ENCODE assay signal across 20 cellular contexts in the genomic region with DNA sequence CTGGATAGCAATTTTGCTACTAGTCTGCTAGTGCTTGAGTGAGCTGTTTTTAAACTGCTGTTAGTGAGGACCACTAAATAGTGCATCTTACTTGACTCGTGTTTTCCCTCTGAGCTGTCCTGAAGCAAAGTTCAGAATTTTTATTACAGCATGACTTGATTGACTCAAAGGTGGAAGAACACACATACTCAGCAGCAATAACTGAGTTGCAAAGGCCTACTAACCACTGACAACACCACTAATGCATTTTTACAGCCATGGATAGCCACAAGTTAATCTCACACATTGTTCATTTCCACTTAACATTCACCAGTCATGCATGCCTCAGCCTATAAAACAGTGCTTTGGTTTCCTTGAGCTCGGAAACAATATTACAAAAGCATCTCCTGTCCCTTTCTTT.
DNase-seq lines count a peak whose midpoint lies in the region; ATAC-seq, FAIRE-seq and TF ChIP-seq lines count a peak whose summit lies in the region.
"Had no signal": no experiment of that assay in that cellular context is flagged by ENCODE, and none has a peak within 500 bp of the region (broad histone marks: within the 10 kb centered on the region; RNA-seq: fewer than 3 reads in every experiment).

No MANE protein-coding gene starts in this region.

- FAIRE-seq in HTR-8/SVneo (lab: Jason Lieb, UNC): peak; percentile 55
- FAIRE-seq: A204.1, GM12892, TTC549 had no signal

- H3K9ac ChIP-seq in mesendoderm (ENCODE audit: low read length): no peak overlapping the region

- no peak overlapping the region for H2BK15ac ChIP-seq in mesendoderm (replicated peaks; ENCODE audit: low read depth)

- H4K8ac ChIP-seq in mesendoderm (ENCODE audit: low read depth, low read length): no peak overlapping the region

- H3K36me3 ChIP-seq in mesendoderm (ENCODE audit: control insufficient read depth, insufficient read depth, low read length): no peaks in the 10 kb centered on the region
- H3K36me3 ChIP-seq: gastroesophageal sphincter had no signal

- no peaks in the 10 kb centered on the region for H3K79me1 ChIP-seq in mesendoderm (ENCODE audit: low read length)

- H2BK5ac ChIP-seq in mesendoderm (ENCODE audit: low read length): no peak overlapping the region

- no peak overlapping the region for H3K4me2 ChIP-seq in mesendoderm (ENCODE audit: low read length)

- no peak overlapping the region for H3K56ac ChIP-seq in mesendoderm (ENCODE audit: low read length)

- no peak overlapping the region for H3K27ac ChIP-seq in mesendoderm (ENCODE audit: low read depth, low read length)
- H3K27ac ChIP-seq: gastroesophageal sphincter had no signal

- no peak overlapping the region for H3K23ac ChIP-seq in mesendoderm (ENCODE audit: low read length)

- no CpG with 5 or more reads among the region's 2 CpGs for WGBS in mesendoderm (ENCODE audit: extremely low coverage, insufficient coverage, low lambda C conversion rate)

- no peak overlapping the region for H4K5ac ChIP-seq in mesendoderm (ENCODE audit: low read length)

- intact Hi-C loops in activated CD8-positive, alpha-beta T cell treated with anti-CD3 and anti-CD28 coated beads for 36 hours (cut with micrococcal nuclease): no loop called here

- H3K27ac Mint-ChIP-seq in activated CD8-positive, alpha-beta T cell treated with anti-CD3 and anti-CD28 coated beads for 36 hours: no peak overlapping the region

- POLR2A ChIA-PET in activated CD8-positive, alpha-beta T cell treated with anti-CD3 and anti-CD28 coated beads for 36 hours (lab: Charles Lee): interaction anchor here (0.7 to 6.0 kb wide), 4 partner anchors 12 to 152 kb away, joined by 3 to 30 read pairs (median 4); no protein-coding TSS in a partner anchor

- H2BK120ac ChIP-seq in mesendoderm (ENCODE audit: low read depth, low read length): no peak overlapping the region

- peak; percentile 65 to 76 for ATAC-seq in activated CD4-positive, CD25-positive, alpha-beta regulatory T cell treated with anti-CD3 and anti-CD28 coated beads, Interleukin-2, amount 50 U/mL, for 24 hours
- ATAC-seq in activated CD8-positive, alpha-beta T cell treated with anti-CD3 and anti-CD28 coated beads for 36 hours: peak; percentile 45
- no peak for ATAC-seq in GM18909 (IDR thresholded peaks at IDR 0.05; ENCODE audit: poor library complexity, unreplicated experiment)
- ATAC-seq in HG03196 (IDR thresholded peaks at IDR 0.05; ENCODE audit: unreplicated experiment): no peak
- no peak for ATAC-seq in HG03097 (IDR thresholded peaks at IDR 0.05; ENCODE audit: low FRiP score, unreplicated experiment)
- ATAC-seq: effector memory CD8-positive, alpha-beta T cell; gastroesophageal sphincter had no signal

- H3K4me1 ChIP-seq in mesendoderm (ENCODE audit: control insufficient read depth, low read depth, low read length): peaks cover 1% of the 10 kb centered on the region
- H3K4me1 ChIP-seq: gastroesophageal sphincter had no signal

- H3K4me3 Mint-ChIP-seq in activated CD8-positive, alpha-beta T cell treated with anti-CD3 and anti-CD28 coated beads for 36 hours: no peak overlapping the region
- H3K4me3 Mint-ChIP-seq: CD8-positive, alpha-beta memory T cell; effector memory CD8-positive, alpha-beta T cell had no signal

- peaks cover 31% of the 10 kb centered on the region for H3K4me1 Mint-ChIP-seq in activated CD8-positive, alpha-beta T cell treated with anti-CD3 and anti-CD28 coated beads for 36 hours (ENCODE audit: low read depth)

- H3K27me3 ChIP-seq in mesendoderm (ENCODE audit: insufficient read depth, low read length, poor library complexity): no peaks in the 10 kb centered on the region

- peak overlapping the region; percentile 27 for H2AK5ac ChIP-seq in mesendoderm (ENCODE audit: low read length)

- H3K4me3 ChIP-seq in mesendoderm (ENCODE audit: low read length): no peak overlapping the region
- H3K4me3 ChIP-seq: gastroesophageal sphincter had no signal

- peaks cover 17% of the 10 kb centered on the region for H3K9me3 Mint-ChIP-seq in activated CD8-positive, alpha-beta T cell treated with anti-CD3 and anti-CD28 coated beads for 36 hours
- H3K9me3 Mint-ChIP-seq: effector memory CD8-positive, alpha-beta T cell had no signal

- CTCF ChIA-PET in activated CD8-positive, alpha-beta T cell treated with anti-CD3 and anti-CD28 coated beads for 36 hours (lab: Charles Lee): interaction anchor here (0.8 to 3.1 kb wide), 5 partner anchors 10 to 126 kb away, joined by 3 to 11 read pairs (median 4); no protein-coding TSS in a partner anchor

- no peak for TF ChIP-seq CTCF in activated CD8-positive, alpha-beta T cell treated with anti-CD3 and anti-CD28 coated beads for 36 hours (IDR thresholded peaks at IDR 0.05)

- no peaks in the 10 kb centered on the region for H3K79me2 ChIP-seq in mesendoderm (ENCODE audit: control insufficient read depth, insufficient read depth, low read length)

- H3K4ac ChIP-seq in mesendoderm (ENCODE audit: low read depth, low read length): no peak overlapping the region

- H3K36me3 Mint-ChIP-seq in activated CD8-positive, alpha-beta T cell treated with anti-CD3 and anti-CD28 coated beads for 36 hours (ENCODE audit: low read depth): peaks cover 14% of the 10 kb centered on the region

- DNase-seq in activated CD4-positive, CD25-positive, alpha-beta regulatory T cell treated with anti-CD3 and anti-CD28 coated beads, Interleukin-2, amount 50 U/mL, for 72 hours: no peak
- DNase-seq in HTR-8/SVneo (ENCODE audit: insufficient read length, low spot score): no peak
- no peak for DNase-seq in activated CD8-positive, alpha-beta T cell treated with anti-CD3 and anti-CD28 coated beads for 36 hours
- DNase-seq in mesendoderm: no peak
- DNase-seq: activated naive CD4-positive, alpha-beta T cell treated with anti-CD3 and anti-CD28 coated beads, Interleukin-2, amount 50 U/mL, for 16 hours; CD8-positive, alpha-beta memory T cell; central memory CD4-positive, alpha-beta T cell; effector memory CD8-positive, alpha-beta T cell; H7; NCI-H146; NCI-H510A treated with DMSO at 0.1 percent for 48 hours; stimulated activated CD4-positive, alpha-beta T cell treated with anti-CD3 and anti-CD28 coated beads, Interleukin-12 subunit alpha, Interleukin-12 subunit beta, amount 100 ng/mL, for 4 hours had no signal

- H3K27me3 Mint-ChIP-seq in activated CD8-positive, alpha-beta T cell treated with anti-CD3 and anti-CD28 coated beads for 36 hours: no peaks in the 10 kb centered on the region
- H3K27me3 Mint-ChIP-seq: CD8-positive, alpha-beta memory T cell; effector memory CD8-positive, alpha-beta T cell had no signal

- no peak overlapping the region for H3K18ac ChIP-seq in mesendoderm (ENCODE audit: low read length)

Comparison
In these comparisons a context has a peak if more than half of its experiments do, and no peak if none do; other contexts are left out.
1. ATAC-seq: peak in activated CD4-positive, CD25-positive, alpha-beta regulatory T cell treated with anti-CD3 and anti-CD28 coated beads, Interleukin-2, amount 50 U/mL, for 24 hours (2 of 2) and activated CD8-positive, alpha-beta T cell treated with anti-CD3 and anti-CD28 coated beads for 36 hours (single experiment); none in GM18909 (single experiment), HG03196 (single experiment) and HG03097 (single experiment).